Comparison of ENCODE assay signal across 2 cellular contexts in genomic region chr4:17206829-17207773, GRCh38.
TF ChIP-seq lines count a peak whose summit lies in the region.

No MANE protein-coding gene starts in this region.

TF ChIP-seq in liver, 16 proteins besides CTCF, POLR2A, EP300 and RAD21 (continued from another document):
- TF ChIP-seq, protein P1, sequence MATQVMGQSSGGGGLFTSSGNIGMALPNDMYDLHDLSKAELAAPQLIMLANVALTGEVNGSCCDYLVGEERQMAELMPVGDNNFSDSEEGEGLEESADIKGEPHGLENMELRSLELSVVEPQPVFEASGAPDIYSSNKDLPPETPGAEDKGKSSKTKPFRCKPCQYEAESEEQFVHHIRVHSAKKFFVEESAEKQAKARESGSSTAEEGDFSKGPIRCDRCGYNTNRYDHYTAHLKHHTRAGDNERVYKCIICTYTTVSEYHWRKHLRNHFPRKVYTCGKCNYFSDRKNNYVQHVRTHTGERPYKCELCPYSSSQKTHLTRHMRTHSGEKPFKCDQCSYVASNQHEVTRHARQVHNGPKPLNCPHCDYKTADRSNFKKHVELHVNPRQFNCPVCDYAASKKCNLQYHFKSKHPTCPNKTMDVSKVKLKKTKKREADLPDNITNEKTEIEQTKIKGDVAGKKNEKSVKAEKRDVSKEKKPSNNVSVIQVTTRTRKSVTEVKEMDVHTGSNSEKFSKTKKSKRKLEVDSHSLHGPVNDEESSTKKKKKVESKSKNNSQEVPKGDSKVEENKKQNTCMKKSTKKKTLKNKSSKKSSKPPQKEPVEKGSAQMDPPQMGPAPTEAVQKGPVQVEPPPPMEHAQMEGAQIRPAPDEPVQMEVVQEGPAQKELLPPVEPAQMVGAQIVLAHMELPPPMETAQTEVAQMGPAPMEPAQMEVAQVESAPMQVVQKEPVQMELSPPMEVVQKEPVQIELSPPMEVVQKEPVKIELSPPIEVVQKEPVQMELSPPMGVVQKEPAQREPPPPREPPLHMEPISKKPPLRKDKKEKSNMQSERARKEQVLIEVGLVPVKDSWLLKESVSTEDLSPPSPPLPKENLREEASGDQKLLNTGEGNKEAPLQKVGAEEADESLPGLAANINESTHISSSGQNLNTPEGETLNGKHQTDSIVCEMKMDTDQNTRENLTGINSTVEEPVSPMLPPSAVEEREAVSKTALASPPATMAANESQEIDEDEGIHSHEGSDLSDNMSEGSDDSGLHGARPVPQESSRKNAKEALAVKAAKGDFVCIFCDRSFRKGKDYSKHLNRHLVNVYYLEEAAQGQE (IDR thresholded peaks at IDR 0.05) = peak; percentile 35
- TF ChIP-seq, protein P2, sequence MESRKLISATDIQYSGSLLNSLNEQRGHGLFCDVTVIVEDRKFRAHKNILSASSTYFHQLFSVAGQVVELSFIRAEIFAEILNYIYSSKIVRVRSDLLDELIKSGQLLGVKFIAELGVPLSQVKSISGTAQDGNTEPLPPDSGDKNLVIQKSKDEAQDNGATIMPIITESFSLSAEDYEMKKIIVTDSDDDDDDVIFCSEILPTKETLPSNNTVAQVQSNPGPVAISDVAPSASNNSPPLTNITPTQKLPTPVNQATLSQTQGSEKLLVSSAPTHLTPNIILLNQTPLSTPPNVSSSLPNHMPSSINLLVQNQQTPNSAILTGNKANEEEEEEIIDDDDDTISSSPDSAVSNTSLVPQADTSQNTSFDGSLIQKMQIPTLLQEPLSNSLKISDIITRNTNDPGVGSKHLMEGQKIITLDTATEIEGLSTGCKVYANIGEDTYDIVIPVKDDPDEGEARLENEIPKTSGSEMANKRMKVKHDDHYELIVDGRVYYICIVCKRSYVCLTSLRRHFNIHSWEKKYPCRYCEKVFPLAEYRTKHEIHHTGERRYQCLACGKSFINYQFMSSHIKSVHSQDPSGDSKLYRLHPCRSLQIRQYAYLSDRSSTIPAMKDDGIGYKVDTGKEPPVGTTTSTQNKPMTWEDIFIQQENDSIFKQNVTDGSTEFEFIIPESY (IDR thresholded peaks at IDR 0.05) = peak; percentile 80
- TF ChIP-seq NR2F2 (IDR thresholded peaks at IDR 0.05) (no peak), JUND (IDR thresholded peaks at IDR 0.05) (peak in 1 of 2 donors; percentile 49), EGR1 (IDR thresholded peaks at IDR 0.05; ENCODE audit: low read depth in 2 of 2) (peak in 1 of 2 donors; percentile 50), RXRA (IDR thresholded peaks at IDR 0.05) (peak in 1 of 2 donors; percentile 78), SP1 (IDR thresholded peaks at IDR 0.05) (peak; percentile 13), HNF4G (IDR thresholded peaks at IDR 0.05) (no peak), GABPA (IDR thresholded peaks at IDR 0.05 in 1 of 2, conservative IDR thresholded peaks at IDR 0.05 in 1 of 2) (no peak), YY1 (IDR thresholded peaks at IDR 0.05) (peak; percentile 66), FOXA1 (IDR thresholded peaks at IDR 0.05) (peak; percentile 96), FOXA2 (IDR thresholded peaks at IDR 0.05) (peak; percentile 96)
- TF ChIP-seq, protein P3, sequence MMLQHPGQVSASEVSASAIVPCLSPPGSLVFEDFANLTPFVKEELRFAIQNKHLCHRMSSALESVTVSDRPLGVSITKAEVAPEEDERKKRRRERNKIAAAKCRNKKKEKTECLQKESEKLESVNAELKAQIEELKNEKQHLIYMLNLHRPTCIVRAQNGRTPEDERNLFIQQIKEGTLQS (IDR thresholded peaks at IDR 0.05) = no peak

TF ChIP-seq in HepG2, 621 proteins besides CTCF, POLR2A, EP300 and RAD21 (continued from another document):
- TF ChIP-seq ZNF556 (CRISPR knock-in tag; IDR thresholded peaks at IDR 0.05; ENCODE audit: borderline replicate concordance) (no peak), TEAD3 (CRISPR knock-in tag; optimal IDR thresholded peaks at IDR 0.05; ENCODE audit: borderline replicate concordance) (no peak), HOXA3 (CRISPR knock-in tag; IDR thresholded peaks at IDR 0.05) (no peak), ZFP82 (CRISPR knock-in tag; IDR thresholded peaks at IDR 0.05; ENCODE audit: borderline replicate concordance) (no peak), MYNN (CRISPR knock-in tag; IDR thresholded peaks at IDR 0.05; ENCODE audit: low read depth) (no peak), ZNF883 (CRISPR knock-in tag; IDR thresholded peaks at IDR 0.05; ENCODE audit: not compliant biosample characterization) (no peak), TBL1XR1 (IDR thresholded peaks at IDR 0.05; ENCODE audit: borderline replicate concordance, low read length, partially characterized antibody) (no peak), SP5 (CRISPR knock-in tag; IDR thresholded peaks at IDR 0.05; ENCODE audit: borderline replicate concordance, low read depth) (no peak), FOXC1 (CRISPR knock-in tag; IDR thresholded peaks at IDR 0.05; ENCODE audit: borderline replicate concordance) (no peak), ZNF614 (CRISPR knock-in tag; IDR thresholded peaks at IDR 0.05; ENCODE audit: borderline replicate concordance) (no peak), NFE2 (CRISPR knock-in tag; IDR thresholded peaks at IDR 0.05) (no peak)
- TF ChIP-seq, protein P4, sequence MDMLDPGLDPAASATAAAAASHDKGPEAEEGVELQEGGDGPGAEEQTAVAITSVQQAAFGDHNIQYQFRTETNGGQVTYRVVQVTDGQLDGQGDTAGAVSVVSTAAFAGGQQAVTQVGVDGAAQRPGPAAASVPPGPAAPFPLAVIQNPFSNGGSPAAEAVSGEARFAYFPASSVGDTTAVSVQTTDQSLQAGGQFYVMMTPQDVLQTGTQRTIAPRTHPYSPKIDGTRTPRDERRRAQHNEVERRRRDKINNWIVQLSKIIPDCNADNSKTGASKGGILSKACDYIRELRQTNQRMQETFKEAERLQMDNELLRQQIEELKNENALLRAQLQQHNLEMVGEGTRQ (IDR thresholded peaks at IDR 0.05; ENCODE audit: low read depth, low read length) = no peak
- TF ChIP-seq, protein P4 (CRISPR knock-in tag; IDR thresholded peaks at IDR 0.05; ENCODE audit: borderline replicate concordance) = no peak
